Comparison of ENCODE assay signal across 8 cellular contexts in genomic region chr6:16419636-16420331, GRCh38.
DNase-seq lines count a peak whose midpoint lies in the region; ATAC-seq and TF ChIP-seq lines count a peak whose summit lies in the region.

No MANE protein-coding gene starts in this region.

- no peaks in the 10 kb centered on the region for H3K9me3 ChIP-seq in mucosa of descending colon

- no peak overlapping the region for H3K4me3 ChIP-seq in mucosa of descending colon

- no peak for TF ChIP-seq CTCF in mucosa of descending colon (IDR thresholded peaks at IDR 0.05)

- intact Hi-C loops in mucosa of descending colon (cut with DNase I, micrococcal nuclease): no loop called here

- DNase-seq in mucosa of descending colon: no peak
- DNase-seq in G401 (ENCODE audit: low spot score): no peak
- no peak for DNase-seq in NCI-H524 (lab: John Stamatoyannopoulos, UW)
- no peak for DNase-seq in OCI-M2 (lab: John Stamatoyannopoulos, UW; ENCODE audit: unreplicated experiment)
- DNase-seq in effector CD8-positive, alpha-beta T cell (lab: John Stamatoyannopoulos, UW): no peak

- no peaks in the 10 kb centered on the region for H3K36me3 ChIP-seq in mucosa of descending colon (ENCODE audit: low read depth)

- ATAC-seq in GM18520 (IDR thresholded peaks at IDR 0.05; ENCODE audit: unreplicated experiment) (peak; percentile 57), GM21529 (IDR thresholded peaks at IDR 0.05; ENCODE audit: unreplicated experiment) (peak; percentile 63), HG03521 (IDR thresholded peaks at IDR 0.05; ENCODE audit: unreplicated experiment) (peak; percentile 41), mucosa of descending colon (peak; percentile 30)

- peaks cover 30% of the 10 kb centered on the region for H3K4me1 ChIP-seq in mucosa of descending colon (ENCODE audit: low read depth)

- in situ Hi-C loops in G401 (cut with HindIII; ENCODE audit: low sequenced_read_pairs): no loop called here
